ENCODE assay signal across 12 cellular contexts in genomic region chr16:84820771-84821170, GRCh38. TPM values are rescaled to one million over a fixed set of nuclear protein-coding genes. Genes with fewer than 3 reads are reported as not detected.
DNase-seq lines count a peak whose midpoint lies in the region; ATAC-seq, FAIRE-seq and TF ChIP-seq lines count a peak whose summit lies in the region.
"Had no signal": no experiment of that assay in that cellular context is flagged by ENCODE, and none has a peak within 500 bp of the region (broad histone marks: within the 10 kb centered on the region; RNA-seq: fewer than 3 reads in every experiment).

No MANE protein-coding gene starts in this region.

- TF ChIP-seq EP300 in HepG2 (IDR thresholded peaks at IDR 0.05; ENCODE audit: low read depth in 2 of 2, low read length in 2 of 2) (no peak), HepG2 (CRISPR knock-in tag; IDR thresholded peaks at IDR 0.05; ENCODE audit: borderline replicate concordance) (no peak)

- in situ Hi-C loops in HepG2 (cut with HindIII; ENCODE audit: extremely low pct_ligation_motif_present, low pct_unique_long_range_greater_than_20kb): no loop called here
- in situ Hi-C loops in GM13976 (cut with MboI; ENCODE audit: low sequenced_read_pairs, unreplicated experiment): no loop called here

- TF ChIP-seq RAD21 in liver (IDR thresholded peaks at IDR 0.05) (no peak), HepG2 (CRISPR knock-in tag; IDR thresholded peaks at IDR 0.05) (no peak)

- BruUV-seq in HepG2 (replicated peaks; lab: Mats Ljungman, UMichigan): no TSS peak

- no peak for FAIRE-seq in HepG2 (lab: Jason Lieb, UNC)

- H4K20me1 ChIP-seq in HepG2 (ENCODE audit: insufficient read depth, low read length): 0 out of 2 replicates have a peak, but pooled peaks cover 9% of the 10 kb centered on the region
- H4K20me1 ChIP-seq in fibroblast of lung (ENCODE audit: control insufficient read depth, extremely low read depth, insufficient read depth, low read length): no peaks in the 10 kb centered on the region

- no peaks in the 10 kb centered on the region for H3K36me3 Mint-ChIP-seq in osteocyte (ENCODE audit: unreplicated experiment)
- H3K36me3 Mint-ChIP-seq: stimulated activated naive B cell treated with anti-CD40 and anti-IgM and Interleukin-4, amounts not matched to agents 10 μg/mL and 1 μg/mL and 100 μg/mL, for 72 hours had no signal

- TF ChIP-seq CTCF in liver (IDR thresholded peaks at IDR 0.05; ENCODE audit: low read depth, low read length, missing input control) (no peak), HepG2 (CRISPR knock-in tag; IDR thresholded peaks at IDR 0.05) (no peak), fibroblast of lung (conservative IDR thresholded peaks at IDR 0.05 in 1 of 2, IDR thresholded peaks at IDR 0.05 in 1 of 2; ENCODE audit: low read depth in 1 of 2, low read length in 2 of 2) (no peak), osteocyte (IDR thresholded peaks at IDR 0.05) (no peak), GM13976 (IDR thresholded peaks at IDR 0.05; ENCODE audit: borderline replicate concordance, control extremely low read depth, extremely low read depth, insufficient read depth, missing control alignments) (no peak)

- peak overlapping the region; percentile 20 to 63 (median 37) for H3K4me3 ChIP-seq in liver (ENCODE audit: low read depth in 1 of 3, low read length in 3 of 3)
- no peak overlapping the region for H3K4me3 ChIP-seq in HepG2 (replicated peaks in 1 of 3; ENCODE audit: insufficient read depth in 1 of 3, low read depth in 2 of 3, low read length in 3 of 3)
- H3K4me3 ChIP-seq in fibroblast of lung (replicated peaks in 1 of 4; ENCODE audit: control extremely low read depth in 1 of 4, insufficient read depth in 1 of 4, low read depth in 3 of 4, low read length in 4 of 4): peak overlapping the region; percentile 60 to 96 (median 78)

- POLR2A ChIA-PET in HepG2 (lab: Yijun Ruan, JAX): no interaction called here

- H3K4me3 Mint-ChIP-seq in osteocyte (ENCODE audit: unreplicated experiment): peak overlapping the region; percentile 75

- H3K4me1 ChIP-seq in liver (ENCODE audit: control insufficient read depth in 4 of 4, insufficient read depth in 4 of 4, low read length in 3 of 4) (peaks cover 0 to 6% (median 4%) of the 10 kb centered on the region in 4 donors), HepG2 (ENCODE audit: insufficient read depth, low read length) (peaks cover 22% of the 10 kb centered on the region), fibroblast of lung (ENCODE audit: control insufficient read depth, extremely low read depth, insufficient read depth, low read length) (peaks cover 13% of the 10 kb centered on the region)

- peaks cover 17% of the 10 kb centered on the region for H3K4me1 Mint-ChIP-seq in osteocyte (ENCODE audit: unreplicated experiment)

- WGBS in liver: 70% methylated on average over 12 of the region's 12 CpGs
- 61% methylated on average over 5 of the region's 12 CpGs for WGBS in HepG2 (ENCODE audit: low lambda C conversion rate)

- no peak overlapping the region for H3K27ac Mint-ChIP-seq in osteocyte (ENCODE audit: unreplicated experiment)
- H3K27ac Mint-ChIP-seq: stimulated activated naive B cell treated with anti-CD40 and anti-IgM and Interleukin-4, amounts not matched to agents 10 μg/mL and 1 μg/mL and 100 μg/mL, for 72 hours had no signal

- H3K27me3 Mint-ChIP-seq in osteocyte (ENCODE audit: unreplicated experiment): peaks cover 2% of the 10 kb centered on the region

- no peaks in the 10 kb centered on the region for H3K36me3 ChIP-seq in liver (ENCODE audit: control insufficient read depth in 4 of 4, insufficient read depth in 3 of 4, low read depth in 1 of 4, low read length in 3 of 4)
- H3K36me3 ChIP-seq in HepG2 (replicated peaks in 1 of 2; ENCODE audit: control insufficient read depth in 1 of 2, insufficient read depth in 2 of 2, low read length in 2 of 2): no peaks in the 10 kb centered on the region
- H3K36me3 ChIP-seq in fibroblast of lung (ENCODE audit: control insufficient read depth, insufficient read depth, low read length): no peaks in the 10 kb centered on the region

- peak overlapping the region; percentile 65 to 78 for H3K27ac ChIP-seq in liver (ENCODE audit: low read depth in 1 of 2, low read length in 2 of 2)
- H3K27ac ChIP-seq in HepG2 (ENCODE audit: extremely low read length, insufficient read depth, low read length): no peak overlapping the region
- peak overlapping the region; percentile 55 for H3K27ac ChIP-seq in fibroblast of lung (ENCODE audit: insufficient read depth, low read length)

- H3K9me3 Mint-ChIP-seq in osteocyte (ENCODE audit: unreplicated experiment): no peaks in the 10 kb centered on the region
- H3K9me3 Mint-ChIP-seq: stimulated activated naive B cell treated with anti-CD40 and anti-IgM and Interleukin-4, amounts not matched to agents 10 μg/mL and 1 μg/mL and 100 μg/mL, for 72 hours had no signal

- no peak for TF ChIP-seq POLR2A in HepG2 (IDR thresholded peaks at IDR 0.05; ENCODE audit: insufficient read depth in 1 of 2, low read depth in 2 of 2, low read length in 2 of 2)

- no peak overlapping the region for H2AFZ ChIP-seq in HepG2 (ENCODE audit: low read length)
- H2AFZ ChIP-seq in fibroblast of lung (ENCODE audit: low read length): no peak overlapping the region

- ATAC-seq in HepG2 (no peak), GM21825 (IDR thresholded peaks at IDR 0.05; ENCODE audit: unreplicated experiment) (no peak)
- ATAC-seq: stimulated activated naive B cell treated with anti-CD40 and anti-IgM and Interleukin-4, amounts not matched to agents 10 μg/mL and 1 μg/mL and 100 μg/mL, for 72 hours had no signal

- CTCF ChIA-PET in HepG2 (lab: Yijun Ruan, JAX; ENCODE audit: low intra/inter-chr PET ratio, low total read pairs): no interaction called here

- H3K9me3 ChIP-seq in liver (ENCODE audit: control insufficient read depth in 4 of 4, low read length in 3 of 4) (no peaks in the 10 kb centered on the region), HepG2 (ENCODE audit: low read length) (no peaks in the 10 kb centered on the region), fibroblast of lung (ENCODE audit: control insufficient read depth, insufficient read depth, low read depth, low read length) (no peaks in the 10 kb centered on the region)

- H3K79me2 ChIP-seq in HepG2 (ENCODE audit: insufficient read depth, low read length): no peaks in the 10 kb centered on the region
- peaks cover 17% of the 10 kb centered on the region for H3K79me2 ChIP-seq in fibroblast of lung (ENCODE audit: control insufficient read depth, insufficient read depth, low read length)

- H3K9ac ChIP-seq in liver (ENCODE audit: low read depth in 1 of 2, low read length in 2 of 2) (peak overlapping the region in 1 of 2 donors; percentile 37), HepG2 (ENCODE audit: insufficient read depth, low read depth, low read length) (no peak overlapping the region), fibroblast of lung (ENCODE audit: insufficient read depth, low read length) (peak overlapping the region; percentile 81)

- no peak overlapping the region for H3K4me2 ChIP-seq in HepG2 (ENCODE audit: low read depth, low read length)
- peak overlapping the region; percentile 96 for H3K4me2 ChIP-seq in fibroblast of lung (ENCODE audit: extremely low read depth, insufficient read depth, low read length)

- intact Hi-C loops in HepG2 (cut with micrococcal nuclease; ENCODE audit: unreplicated experiment): no loop called here

- peaks cover 0 to 6% (median 2%) of the 10 kb centered on the region in 4 donors for H3K27me3 ChIP-seq in liver (ENCODE audit: control insufficient read depth in 4 of 4, insufficient read depth in 4 of 4, low read length in 3 of 4)
- peaks cover 12 to 63% of the 10 kb centered on the region in 2 experiments for H3K27me3 ChIP-seq in HepG2 (ENCODE audit: control insufficient read depth in 1 of 2, insufficient read depth in 2 of 2, low read length in 2 of 2)
- H3K27me3 ChIP-seq in fibroblast of lung (ENCODE audit: control insufficient read depth, insufficient read depth, low read length): no peaks in the 10 kb centered on the region

- DNase-seq in HepG2 (ENCODE audit: low spot score) (no peak), fibroblast of lung (ENCODE audit: low read depth in 2 of 2) (peak in 1 of 2 donors; percentile 23), osteocyte (ENCODE audit: extremely low spot score, unreplicated experiment) (no peak), GF-D8 (lab: John Stamatoyannopoulos, UW) (no peak), GM13976 (ENCODE audit: low spot score) (no peak), HCEC 1CT (no peak)
- DNase-seq: MM.1S; NCI-H748 treated with DMSO at 0.1 percent for 48 hours; stimulated activated naive B cell treated with anti-CD40 and anti-IgM and Interleukin-4, amounts not matched to agents 10 μg/mL and 1 μg/mL and 100 μg/mL, for 72 hours; SW 1271 had no signal

TF ChIP-seq in liver, 16 proteins besides CTCF, POLR2A, EP300 and RAD21 (continues in another document):
- TF ChIP-seq YY1 (IDR thresholded peaks at IDR 0.05): no peak

RNA-seq across cellular contexts. Expression of gene CRISPLD2, which starts 1.0 kb away (rescaled TPM):
- 10 to 100 TPM in 1 of 2 donors, 1 to 10 TPM in 1; 3.4 to 14.8 TPM for total RNA-seq in liver
- 1 to 10 TPM; 2.6 to 4.9 TPM for polyA plus RNA-seq in liver
- 0.14 and 0.31 TPM in 2 replicates for total RNA-seq in HepG2 (2016; rRNA removed; fragmentation: Illumina TruSeq; extraction: Trizol)
- total RNA-seq in HepG2 (2016; cell fraction: cytosol; rRNA removed; fragmentation: Illumina TruSeq; extraction: Trizol; ENCODE audit: low read depth): not detected in 2 replicates
- 0.15 TPM in 2 replicates for total RNA-seq in HepG2 (2016; cell fraction: insoluble cytoplasmic fraction; rRNA removed; fragmentation: Illumina TruSeq; extraction: Trizol)
- not detected in 2 replicates for total RNA-seq in HepG2 (2016; cell fraction: membrane; rRNA removed; fragmentation: Illumina TruSeq; extraction: Trizol)
- total RNA-seq in HepG2 (2016; cell fraction: nucleus; rRNA removed; fragmentation: Illumina TruSeq; extraction: Trizol): not detected in 2 replicates
- polyA plus RNA-seq in HepG2 (2011; rRNA removed): 0.04 and 0.25 TPM in 2 replicates
- 0.05 and 0.15 TPM in 2 replicates for polyA plus RNA-seq in HepG2 (2011; cell fraction: cytosol; rRNA removed)
- polyA plus RNA-seq in HepG2 (2011; cell fraction: nucleus; rRNA removed): 0.08 and 0.17 TPM in 2 replicates
- 0.07 and 0.31 TPM in 2 replicates for polyA plus RNA-seq in HepG2 (2012)
- not detected in 2 replicates for polyA plus RNA-seq in HepG2 (2016; cell fraction: cytosol; fragmentation: Illumina TruSeq; extraction: Trizol; ENCODE audit: low read depth)
- polyA plus RNA-seq in HepG2 (2016; cell fraction: insoluble cytoplasmic fraction; fragmentation: Illumina TruSeq; extraction: Trizol; ENCODE audit: low read depth): not detected in 2 replicates
- not detected in 2 replicates for polyA plus RNA-seq in HepG2 (2016; cell fraction: membrane; fragmentation: Illumina TruSeq; extraction: Trizol; ENCODE audit: low read depth)
- polyA plus RNA-seq in HepG2 (2016; cell fraction: nucleus; fragmentation: Illumina TruSeq; extraction: Trizol; ENCODE audit: insufficient read depth, low read depth): 0.33 TPM in 1 of 2 replicates, not detected in the other
- 0.44 and 0.89 TPM in 2 replicates for polyA minus RNA-seq in HepG2 (2011; rRNA and poly(A)+ RNA removed; ENCODE audit: low replicate concordance)
- polyA minus RNA-seq in HepG2 (2011; cell fraction: cytosol; rRNA and poly(A)+ RNA removed): not detected in 2 replicates
- polyA minus RNA-seq in HepG2 (2011; cell fraction: nucleus; rRNA and poly(A)+ RNA removed): 0.25 and 0.77 TPM in 2 replicates
- total RNA-seq in fibroblast of lung: 34.9 and 37.0 TPM in 2 replicates
- polyA plus RNA-seq in fibroblast of lung: 11.8 and 96.2 TPM in 2 replicates
- polyA plus RNA-seq in fibroblast of lung (2012): 7.1 and 70.6 TPM in 2 replicates
- polyA minus RNA-seq in fibroblast of lung (ENCODE audit: low replicate concordance): 16.4 and 88.9 TPM in 2 replicates
- total RNA-seq in osteocyte: 3.3 and 3.5 TPM in 2 replicates

Comparison
In these comparisons a context has a peak if more than half of its experiments do, and no peak if none do; other contexts are left out.
1. H3K4me3 ChIP-seq: peak in liver (3 of 3) and fibroblast of lung (4 of 4); none in HepG2 (0 of 3).